In genomic region chr1:183604048-183604808, GRCh38 we compare ENCODE assay signal across 9 cellular contexts. TPM values are rescaled to one million over a fixed set of nuclear protein-coding genes. Genes with fewer than 3 reads are reported as not detected.
A peak's percentile ranks its signal among the peaks of the same experiment; 100 is the strongest.
DNase-seq lines count a peak whose midpoint lies in the region; ATAC-seq and TF ChIP-seq lines count a peak whose summit lies in the region.
"Had no signal": no experiment of that assay in that cellular context is flagged by ENCODE, and none has a peak within 500 bp of the region (broad histone marks: within the 10 kb centered on the region; RNA-seq: fewer than 3 reads in every experiment).

No MANE protein-coding gene starts in this region.

- no peaks in the 10 kb centered on the region for H3K9me3 ChIP-seq in ovary

- H3K4me1 Mint-ChIP-seq in dendritic cell treated with granulocyte-macrophage colony-stimulating factor and Interleukin-4, amounts not matched to agents 40 ng/mL and 50 ng/mL, for 4 days (ENCODE audit: low read depth): peaks cover 86% of the 10 kb centered on the region
- H3K4me1 Mint-ChIP-seq in stimulated activated memory B cell treated with anti-CD40 and anti-IgM and Interleukin-4, amounts not matched to agents 10 μg/mL and 1 μg/mL and 100 μg/mL, for 72 hours: peaks cover 59% of the 10 kb centered on the region

- H3K27me3 ChIP-seq in ovary: no peaks in the 10 kb centered on the region

- no peak overlapping the region for H3K4me3 ChIP-seq in ovary
- H3K4me3 ChIP-seq: SK-N-MC had no signal

- TF ChIP-seq CTCF in ovary (IDR thresholded peaks at IDR 0.05): no peak

- H3K27me3 Mint-ChIP-seq in dendritic cell treated with granulocyte-macrophage colony-stimulating factor and Interleukin-4, amounts not matched to agents 40 ng/mL and 50 ng/mL, for 4 days: no peaks in the 10 kb centered on the region
- H3K27me3 Mint-ChIP-seq in stimulated activated memory B cell treated with anti-CD40 and anti-IgM and Interleukin-4, amounts not matched to agents 10 μg/mL and 1 μg/mL and 100 μg/mL, for 72 hours: no peaks in the 10 kb centered on the region

- intact Hi-C loops in dendritic cell treated with granulocyte-macrophage colony-stimulating factor and Interleukin-4, amounts not matched to agents 40 ng/mL and 50 ng/mL, for 4 days (cut with micrococcal nuclease): loop anchor here (1.0 kb wide), 1 partner anchor 11 kb away; no protein-coding TSS in a partner anchor
- intact Hi-C loops in ovary (cut with DNase I): no loop called here

- no peaks in the 10 kb centered on the region for H3K36me3 ChIP-seq in ovary

- no peak for TF ChIP-seq POLR2A in ovary (IDR thresholded peaks at IDR 0.05)

- H3K9me3 Mint-ChIP-seq in dendritic cell treated with granulocyte-macrophage colony-stimulating factor and Interleukin-4, amounts not matched to agents 40 ng/mL and 50 ng/mL, for 4 days: no peaks in the 10 kb centered on the region
- peaks cover 4% of the 10 kb centered on the region for H3K9me3 Mint-ChIP-seq in stimulated activated memory B cell treated with anti-CD40 and anti-IgM and Interleukin-4, amounts not matched to agents 10 μg/mL and 1 μg/mL and 100 μg/mL, for 72 hours

- H3K27ac ChIP-seq in ovary: no peak overlapping the region
- H3K27ac ChIP-seq: SK-N-MC had no signal

- DNase-seq in Kasumi-1 (lab: John Stamatoyannopoulos, UW) (peak; percentile 47 to 59), NCI-H526 treated with DMSO at 0.1 percent for 48 hours (lab: John Stamatoyannopoulos, UW) (no peak), ovary (no peak), islet precursor cell (no peak)

- peak; percentile 34 for ATAC-seq in GM19397 (IDR thresholded peaks at IDR 0.05; ENCODE audit: unreplicated experiment)
- ATAC-seq in stimulated activated memory B cell treated with anti-CD40 and anti-IgM and Interleukin-4, amounts not matched to agents 10 μg/mL and 1 μg/mL and 100 μg/mL, for 72 hours: peak; percentile 70
- no peak for ATAC-seq in HG03439 (IDR thresholded peaks at IDR 0.05; ENCODE audit: unreplicated experiment)

- H3K27ac Mint-ChIP-seq in dendritic cell treated with granulocyte-macrophage colony-stimulating factor and Interleukin-4, amounts not matched to agents 40 ng/mL and 50 ng/mL, for 4 days: peak overlapping the region; percentile 97
- peak overlapping the region; percentile 90 for H3K27ac Mint-ChIP-seq in stimulated activated memory B cell treated with anti-CD40 and anti-IgM and Interleukin-4, amounts not matched to agents 10 μg/mL and 1 μg/mL and 100 μg/mL, for 72 hours

- TF ChIP-seq EP300 in ovary (IDR thresholded peaks at IDR 0.05): no peak

- H3K36me3 Mint-ChIP-seq in dendritic cell treated with granulocyte-macrophage colony-stimulating factor and Interleukin-4, amounts not matched to agents 40 ng/mL and 50 ng/mL, for 4 days (ENCODE audit: low read depth): no peaks in the 10 kb centered on the region
- H3K36me3 Mint-ChIP-seq in stimulated activated memory B cell treated with anti-CD40 and anti-IgM and Interleukin-4, amounts not matched to agents 10 μg/mL and 1 μg/mL and 100 μg/mL, for 72 hours: no peaks in the 10 kb centered on the region

- WGBS in ovary, 3 donors: 46 to 58% (median 52%) methylated on average over 10 of the region's 10 CpGs

- H3K4me1 ChIP-seq in ovary (ENCODE audit: insufficient read depth): peaks cover 5% of the 10 kb centered on the region

- H3K4me3 Mint-ChIP-seq in dendritic cell treated with granulocyte-macrophage colony-stimulating factor and Interleukin-4, amounts not matched to agents 40 ng/mL and 50 ng/mL, for 4 days: peak overlapping the region; percentile 46
- peak overlapping the region; percentile 28 for H3K4me3 Mint-ChIP-seq in stimulated activated memory B cell treated with anti-CD40 and anti-IgM and Interleukin-4, amounts not matched to agents 10 μg/mL and 1 μg/mL and 100 μg/mL, for 72 hours

RNA-seq across cellular contexts. Expression of gene NCF2, which starts 14.0 kb away (rescaled TPM):
- 10 to 100 TPM in 1 of 7 donors, 1 to 10 TPM in 6; 1.9 to 11.7 (median 3.2) TPM for total RNA-seq in ovary
- polyA plus RNA-seq in ovary: 10 to 100 TPM in 1 of 2 donors, 1 to 10 TPM in 1; 2.5 to 15.9 TPM

RNA-seq across cellular contexts. Expression of gene ARPC5, which starts 31.4 kb away (rescaled TPM):
- total RNA-seq in ovary: 10 to 100 TPM; 41.8 to 84.6 (median 61.4) TPM
- polyA plus RNA-seq in ovary: 100 to 1,000 TPM in 1 of 2 donors, 10 to 100 TPM in 1; 64.1 to 104 TPM

RNA-seq across cellular contexts. Expression of gene APOBEC4, which starts 48.9 kb away (rescaled TPM):
- 1 to 10 TPM in 1 of 7 donors, under 1 TPM in 3, not detected in 3; 0.12 to 2.0 (median 0.46) TPM for total RNA-seq in ovary
- not detected for polyA plus RNA-seq in ovary

Comparison
In these comparisons a context has a peak if more than half of its experiments do, and no peak if none do; other contexts are left out.
1. DNase-seq: peak in Kasumi-1 (2 of 2); none in NCI-H526 treated with DMSO at 0.1 percent for 48 hours (single experiment), ovary (0 of 5) and islet precursor cell (single experiment).